ENCODE assay signal across 1 cellular context in the genomic region with DNA sequence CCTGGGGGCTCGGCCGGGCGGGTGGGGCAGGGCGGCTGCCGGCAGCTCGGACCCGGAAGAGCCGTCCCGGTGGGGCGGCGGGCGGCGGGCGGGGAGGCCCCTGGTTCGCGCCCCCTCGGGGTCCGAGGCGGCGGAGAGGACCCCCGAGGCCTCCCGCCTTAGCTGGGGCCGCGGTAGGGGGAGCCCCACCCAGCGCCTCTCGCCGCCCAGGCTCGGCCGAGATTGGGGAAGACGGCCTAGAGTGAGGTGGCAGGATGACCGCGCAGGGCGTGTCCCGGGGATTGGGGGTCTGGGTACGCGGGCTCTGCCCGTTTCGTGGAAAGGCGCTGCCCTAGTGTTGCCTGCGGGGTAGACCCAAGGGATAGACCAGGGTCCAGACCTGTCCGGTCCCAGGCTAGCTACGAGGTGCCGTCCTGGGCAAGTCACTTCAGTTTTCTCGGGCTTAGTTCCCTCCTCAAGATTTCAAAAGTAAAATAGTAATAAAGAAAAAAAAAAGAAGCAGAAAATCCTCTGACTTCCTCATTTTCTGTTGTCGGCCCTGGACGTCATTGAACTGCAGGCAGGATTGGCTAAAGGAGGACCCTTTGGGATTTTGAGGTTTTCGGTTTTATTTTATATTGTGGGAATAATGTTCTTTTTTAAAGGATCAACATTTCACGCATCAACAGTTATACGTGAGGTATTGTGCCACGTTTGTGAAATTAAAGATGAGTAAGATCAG.
TF ChIP-seq lines count a peak whose summit lies in the region.

No MANE protein-coding gene starts in this region.

TF ChIP-seq in IMR-90, 13 proteins besides CTCF, POLR2A, EP300 and RAD21 (continued from another document):
- TF ChIP-seq NFE2L2 (IDR thresholded peaks at IDR 0.05; ENCODE audit: low read depth, low read length) = no peak
TF ChIP-seq in IMR-90: peak in this region for 1.
